Comparison of ENCODE assay signal across 18 cellular contexts in the genomic region with DNA sequence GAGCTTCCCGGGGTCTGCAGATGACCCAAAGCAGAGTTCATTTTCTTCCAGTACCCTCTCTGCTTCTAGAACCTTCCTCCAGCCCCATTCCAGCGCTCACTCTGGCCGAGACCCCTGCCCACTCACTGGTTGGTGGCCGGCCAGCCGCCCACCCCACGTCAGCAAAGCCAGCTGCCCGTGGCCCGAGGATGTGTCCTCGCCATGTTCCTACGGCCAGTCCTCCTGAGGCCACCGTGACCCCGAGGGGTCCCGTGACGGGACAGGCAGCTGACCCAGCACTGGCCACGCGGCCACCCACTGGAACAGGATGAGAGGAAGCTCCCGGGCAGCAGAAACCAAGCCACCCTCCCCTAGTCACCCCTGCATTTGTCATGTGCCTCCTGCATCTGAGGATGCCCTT. TPM values are rescaled to one million over a fixed set of nuclear protein-coding genes. Genes with fewer than 3 reads are reported as not detected.
DNase-seq lines count a peak whose midpoint lies in the region; ATAC-seq and TF ChIP-seq lines count a peak whose summit lies in the region.
"Had no signal": no experiment of that assay in that cellular context is flagged by ENCODE, and none has a peak within 500 bp of the region (broad histone marks: within the 10 kb centered on the region; RNA-seq: fewer than 3 reads in every experiment).

No MANE protein-coding gene starts in this region.

- TF ChIP-seq CTCF in C4-2B (conservative IDR thresholded peaks at IDR 0.05): no peak
- no peak for TF ChIP-seq CTCF in PC-3 (conservative IDR thresholded peaks at IDR 0.05; ENCODE audit: low read depth, low read length)
- TF ChIP-seq CTCF in mammary epithelial cell (conservative IDR thresholded peaks at IDR 0.05 in 1 of 2, IDR thresholded peaks at IDR 0.05 in 1 of 2; ENCODE audit: extremely low read depth in 1 of 2, insufficient read depth in 1 of 2, low read depth in 1 of 2, low read length in 2 of 2): no peak

- no peaks in the 10 kb centered on the region for H3F3A ChIP-seq in PC-3 (ENCODE audit: low read length, unreplicated experiment)

- no peaks in the 10 kb centered on the region for H3K36me3 ChIP-seq in PC-3 (ENCODE audit: low read depth, low read length)
- no peaks in the 10 kb centered on the region for H3K36me3 ChIP-seq in mammary epithelial cell (ENCODE audit: insufficient read depth, low read length)
- H3K36me3 ChIP-seq in H7 (replicated peaks; ENCODE audit: control insufficient read depth, insufficient read depth, low read length): no peaks in the 10 kb centered on the region

- DNase-seq in PC-3 (no peak), mammary epithelial cell (no peak), H7 (no peak), SKM-1 (lab: John Stamatoyannopoulos, UW; ENCODE audit: unreplicated experiment) (no peak), erythroblast (lab: John Stamatoyannopoulos, UW) (no peak)
- DNase-seq: CD4-positive, CD25-positive, alpha-beta regulatory T cell; H9; NCI-H1048; NCI-H1694; NCI-H446 treated with DMSO at 0.1 percent for 48 hours; NCI-H526 treated with DMSO at 0.1 percent for 48 hours; T-helper 1 cell had no signal

- H3K27me3 ChIP-seq in PC-3 (ENCODE audit: low read length): no peaks in the 10 kb centered on the region
- no peaks in the 10 kb centered on the region for H3K27me3 ChIP-seq in mammary epithelial cell (ENCODE audit: insufficient read depth, low read length)
- no peaks in the 10 kb centered on the region; the same call in 1 of the 2 replicates for H3K27me3 ChIP-seq in H7 (ENCODE audit: control insufficient read depth, insufficient read depth, low read length)

- H3K4me1 ChIP-seq in PC-3 (ENCODE audit: insufficient read depth, low read length) (peaks cover 20% of the 10 kb centered on the region), mammary epithelial cell (ENCODE audit: insufficient read depth, low read length) (peaks cover 16% of the 10 kb centered on the region)

- H3K79me2 ChIP-seq in PC-3 (ENCODE audit: low read length) (no peaks in the 10 kb centered on the region), mammary epithelial cell (ENCODE audit: insufficient read depth, low read length) (no peaks in the 10 kb centered on the region)

- peak overlapping the region; percentile 76 for H3K4me2 ChIP-seq in PC-3 (ENCODE audit: low read length)
- H3K4me2 ChIP-seq in mammary epithelial cell (ENCODE audit: insufficient read depth, low read depth, low read length): peak overlapping the region; percentile 86
- H3K4me2 ChIP-seq: KMS-11 had no signal

- intact Hi-C loops in PC-3 (cut with micrococcal nuclease) (loop anchor here (10.0 kb wide), 1 partner anchor 157 kb away; a partner anchor contains a TSS), mammary epithelial cell (cut with micrococcal nuclease) (no loop called here)

- H3K9me3 ChIP-seq in PC-3 (ENCODE audit: low read length): no peaks in the 10 kb centered on the region
- H3K9me3 ChIP-seq in mammary epithelial cell (replicated peaks; ENCODE audit: insufficient read depth, low read length): peaks cover 6% of the 10 kb centered on the region

- TF ChIP-seq POLR2A in erythroblast (IDR thresholded peaks at IDR 0.05; ENCODE audit: low read length): no peak

- dilution Hi-C loops in mammary epithelial cell (cut with HindIII; ENCODE audit: low sequenced_read_pairs): no loop called here

- H3K9ac ChIP-seq in PC-3 (ENCODE audit: low read length): peak overlapping the region; percentile 79; the same call in 1 of the 2 replicates
- no peak overlapping the region for H3K9ac ChIP-seq in mammary epithelial cell (ENCODE audit: insufficient read depth, low read length)
- H3K9ac ChIP-seq: KMS-11 had no signal

- BruUV-seq in PC-3 (replicated peaks; lab: Mats Ljungman, UMichigan) (no TSS peak), mammary epithelial cell (replicated peaks; lab: Mats Ljungman, UMichigan) (no TSS peak)

- H3K27ac ChIP-seq in C4-2B (peak overlapping the region; percentile 37; the same call in 1 of the 2 replicates), PC-3 (ENCODE audit: low read length) (peak overlapping the region; percentile 98; the same call in 1 of the 2 replicates), mammary epithelial cell (ENCODE audit: insufficient read depth, low read depth, low read length) (peak overlapping the region; percentile 80)
- H3K27ac ChIP-seq: KMS-11 had no signal

- WGBS in mammary epithelial cell (ENCODE audit: low coverage, missing lambda C conversion rate): 19% methylated on average over 15 of the region's 17 CpGs

- no peaks in the 10 kb centered on the region for H4K20me1 ChIP-seq in PC-3 (ENCODE audit: low read length)
- H4K20me1 ChIP-seq in mammary epithelial cell (ENCODE audit: insufficient read depth, low read length): no peaks in the 10 kb centered on the region

- ATAC-seq in PC-3 (no peak), HG03135 (IDR thresholded peaks at IDR 0.05; ENCODE audit: unreplicated experiment) (no peak)

- CTCF ChIA-PET in PC-3 (lab: Charles Lee): interaction anchor here (1.6 to 2.4 kb wide), 2 partner anchors 12 to 228 kb away, joined by 4 to 17 read pairs; no protein-coding TSS in a partner anchor
- CTCF ChIA-PET in mammary epithelial cell (lab: Charles Lee; ENCODE audit: low non-redundant PET): no interaction called here

- H3K4me3 ChIP-seq in PC-3 (ENCODE audit: low read length): no peak overlapping the region
- no peak overlapping the region for H3K4me3 ChIP-seq in mammary epithelial cell (replicated peaks in 1 of 3; ENCODE audit: insufficient read depth in 1 of 3, low read depth in 2 of 3, low read length in 3 of 3)
- no peak overlapping the region for H3K4me3 ChIP-seq in H7 (ENCODE audit: insufficient read depth, low read depth, low read length)

- no peaks in the 10 kb centered on the region for H3K9me2 ChIP-seq in PC-3 (replicated peaks; ENCODE audit: low read length)

- POLR2A ChIA-PET in PC-3 (lab: Charles Lee; ENCODE audit: unreplicated experiment): interaction anchor here (0.6 to 0.7 kb wide), 2 partner anchors 9 to 57 kb away, joined by 3 to 4 read pairs; no protein-coding TSS in a partner anchor

- in situ Hi-C loops in mammary epithelial cell (cut with MboI; ENCODE audit: low sequenced_read_pairs in 2 of 2): loop anchor here in 1 of 2 donors (10.0 to 25.0 kb wide), 2 partner anchors 227 to 475 kb away; no protein-coding TSS in a partner anchor

- H2AFZ ChIP-seq in PC-3 (ENCODE audit: low read length): no peak overlapping the region
- H2AFZ ChIP-seq in mammary epithelial cell (ENCODE audit: low read depth, low read length): peak overlapping the region; percentile 70

RNA-seq across cellular contexts. Expression of a gene that starts 39.1 kb away (rescaled TPM):
- total RNA-seq in PC-3 (2014; rRNA removed) (not detected in 2 replicates), mammary epithelial cell (not detected)
- polyA plus RNA-seq in mammary epithelial cell: not detected
- not detected for polyA minus RNA-seq in mammary epithelial cell
- total RNA-seq in H7 (2014; rRNA removed; shearing (Covaris generic)): 0.04 and 0.07 TPM in 2 replicates
- total RNA-seq: A673; CD4-positive, CD25-positive, alpha-beta regulatory T cell; H9; OCI-LY7; SK-MEL-5 had no signal
- polyA plus RNA-seq: CD4-positive, CD25-positive, alpha-beta regulatory T cell had no signal

RNA-seq across cellular contexts. Expression of a gene that starts 50.4 kb away (rescaled TPM):
- total RNA-seq in PC-3 (2014; rRNA removed) (48.2 and 58.3 TPM in 2 replicates), mammary epithelial cell (10 to 100 TPM; 10.5 to 21.2 TPM)
- polyA plus RNA-seq in mammary epithelial cell: 6.3 TPM
- 17.0 TPM for polyA minus RNA-seq in mammary epithelial cell
- total RNA-seq in H7 (2014; rRNA removed; shearing (Covaris generic)): 17.7 and 19.8 TPM in 2 replicates

Comparison
In these comparisons a context has a peak if more than half of its experiments do, and no peak if none do; other contexts are left out.
1. H3K27ac ChIP-seq: peak in every context shown above with its lines; median percentile 98 in PC-3; 80 in mammary epithelial cell; 37 in C4-2B.